In genomic region chr1:55129194-55129728, GRCh38 we compare ENCODE assay signal across 11 cellular contexts.
DNase-seq lines count a peak whose midpoint lies in the region; ATAC-seq and TF ChIP-seq lines count a peak whose summit lies in the region.
"Had no signal": no experiment of that assay in that cellular context is flagged by ENCODE, and none has a peak within 500 bp of the region (broad histone marks: within the 10 kb centered on the region; RNA-seq: fewer than 3 reads in every experiment).

No MANE protein-coding gene starts in this region.

- no peak overlapping the region for H3K4me3 Mint-ChIP-seq in activated T-cell treated with anti-CD3 and anti-CD28 coated beads, Interleukin-2, amount 50 U/mL, for 24 hours

- H3K27me3 ChIP-seq in SJCRH30 (no peaks in the 10 kb centered on the region), skeletal muscle satellite cell (ENCODE audit: control insufficient read depth, insufficient read depth, low read length) (no peaks in the 10 kb centered on the region)

- H3K36me3 ChIP-seq in SJCRH30 (peaks cover 87% of the 10 kb centered on the region), skeletal muscle satellite cell (ENCODE audit: insufficient read depth, low read length) (peaks cover 63% of the 10 kb centered on the region)

- peak overlapping the region; percentile 92 for H3K27ac Mint-ChIP-seq in activated T-cell treated with anti-CD3 and anti-CD28 coated beads, Interleukin-2, amount 50 U/mL, for 24 hours

- no peaks in the 10 kb centered on the region for H3K9me3 Mint-ChIP-seq in activated T-cell treated with anti-CD3 and anti-CD28 coated beads, Interleukin-2, amount 50 U/mL, for 24 hours

- H3K4me3 ChIP-seq in SJCRH30 (no peak overlapping the region), fibroblast of pulmonary artery (replicated peaks; ENCODE audit: low read depth, low read length) (no peak overlapping the region), skeletal muscle satellite cell (ENCODE audit: low read length) (no peak overlapping the region)

- peaks cover 90% of the 10 kb centered on the region for H3K36me3 Mint-ChIP-seq in activated T-cell treated with anti-CD3 and anti-CD28 coated beads, Interleukin-2, amount 50 U/mL, for 24 hours (ENCODE audit: low read depth)

- H3K4me1 Mint-ChIP-seq in activated T-cell treated with anti-CD3 and anti-CD28 coated beads, Interleukin-2, amount 50 U/mL, for 24 hours (ENCODE audit: low read depth) = peaks cover 56% of the 10 kb centered on the region

- H3K9ac ChIP-seq in skeletal muscle satellite cell (ENCODE audit: low read depth, low read length) = no peak overlapping the region

- H3K4me2 ChIP-seq in skeletal muscle satellite cell (ENCODE audit: low read length) = peak overlapping the region; percentile 19

- peaks cover 21% of the 10 kb centered on the region for H3K4me1 ChIP-seq in SJCRH30
- H3K4me1 ChIP-seq in skeletal muscle satellite cell (ENCODE audit: control insufficient read depth, insufficient read depth, low read length) = peaks cover 37% of the 10 kb centered on the region

- H3K27ac ChIP-seq in SJCRH30 = peak overlapping the region; percentile 1; the same call in 1 of the 2 replicates

- no peak for TF ChIP-seq CTCF in fibroblast of pulmonary artery (IDR thresholded peaks at IDR 0.05; ENCODE audit: low read length, missing control alignments)

- no peaks in the 10 kb centered on the region for H3K27me3 Mint-ChIP-seq in activated T-cell treated with anti-CD3 and anti-CD28 coated beads, Interleukin-2, amount 50 U/mL, for 24 hours

- H3K9me3 ChIP-seq in SJCRH30 (replicated peaks) (peaks cover 3% of the 10 kb centered on the region), skeletal muscle satellite cell (replicated peaks; ENCODE audit: low read length) (no peaks in the 10 kb centered on the region)

- no peak for ATAC-seq in GM21723 (IDR thresholded peaks at IDR 0.05; ENCODE audit: unreplicated experiment)
- no peak for ATAC-seq in HG03520 (IDR thresholded peaks at IDR 0.05; ENCODE audit: unreplicated experiment)

- DNase-seq in activated T-cell treated with anti-CD3 and anti-CD28 coated beads, Interleukin-2, amount 50 U/mL, for 24 hours = no peak
- DNase-seq in activated T-cell treated with anti-CD3 and anti-CD28 coated beads for 4 hours (no peak), SJCRH30 (peak; percentile 13 to 27), fibroblast of pulmonary artery (ENCODE audit: low read depth) (peak; percentile 89)
- DNase-seq in stimulated activated CD4-positive, alpha-beta T cell treated with anti-CD3 and anti-CD28 coated beads, Interleukin-2, amount 100 ng/mL, for 48 hours = no peak
- DNase-seq: NK-92 treated with Interleukin-12 subunit alpha and Interleukin-12 subunit beta, amount 100 ng/mL, for 24 hours; stimulated activated CD4-positive, alpha-beta T cell treated with anti-CD3 and anti-CD28 coated beads, Interleukin-4, amount 100 ng/mL, for 4 hours; trophoblast cell had no signal

Comparison
In these comparisons a context has a peak if more than half of its experiments do, and no peak if none do; other contexts are left out.
1. DNase-seq: peak in SJCRH30 (2 of 2) and fibroblast of pulmonary artery (single experiment); none in activated T-cell treated with anti-CD3 and anti-CD28 coated beads, Interleukin-2, amount 50 U/mL, for 24 hours (single experiment), activated T-cell treated with anti-CD3 and anti-CD28 coated beads for 4 hours (single experiment) and stimulated activated CD4-positive, alpha-beta T cell treated with anti-CD3 and anti-CD28 coated beads, Interleukin-2, amount 100 ng/mL, for 48 hours (0 of 2).